14 cellular contexts compared by ENCODE assay signal in genomic region chr2:211944572-211944971, GRCh38.
A peak's percentile ranks its signal among the peaks of the same experiment; 100 is the strongest.
DNase-seq lines count a peak whose midpoint lies in the region; ATAC-seq and TF ChIP-seq lines count a peak whose summit lies in the region.
"Had no signal": no experiment of that assay in that cellular context is flagged by ENCODE, and none has a peak within 500 bp of the region (broad histone marks: within the 10 kb centered on the region; RNA-seq: fewer than 3 reads in every experiment).

No MANE protein-coding gene starts in this region.

- no peak overlapping the region for H3K4me3 ChIP-seq in Loucy (ENCODE audit: low read length, poor library complexity, severe bottlenecking)
- no peak overlapping the region for H3K4me3 ChIP-seq in BE2C (ENCODE audit: low read depth, low read length)
- H3K4me3 ChIP-seq: A549 had no signal

- H3K79me2 ChIP-seq in Loucy (ENCODE audit: insufficient read depth, low read length): no peaks in the 10 kb centered on the region

- H4K20me1 ChIP-seq in Loucy (ENCODE audit: insufficient read depth, low read length, poor library complexity, severe bottlenecking): no peaks in the 10 kb centered on the region

- H3K9me3 ChIP-seq in Loucy (ENCODE audit: insufficient read depth, low read depth, low read length) (no peaks in the 10 kb centered on the region), BE2C (no peaks in the 10 kb centered on the region)
- H3K9me3 ChIP-seq: A549 had no signal

- no peaks in the 10 kb centered on the region for H3K9me2 ChIP-seq in Loucy (replicated peaks; ENCODE audit: low read depth, low read length)

- no peaks in the 10 kb centered on the region for H3K4me1 Mint-ChIP-seq in immature natural killer cell
- no peaks in the 10 kb centered on the region for H3K4me1 Mint-ChIP-seq in activated naive CD8-positive, alpha-beta T cell treated with anti-CD3 and anti-CD28 coated beads for 36 hours

- peak overlapping the region; percentile 4; the same call in 1 of the 2 replicates for H2AFZ ChIP-seq in Loucy (ENCODE audit: low read length)

- no peaks in the 10 kb centered on the region for H3K27me3 Mint-ChIP-seq in immature natural killer cell (ENCODE audit: low read depth in 3 of 3)
- no peaks in the 10 kb centered on the region for H3K27me3 Mint-ChIP-seq in activated naive CD8-positive, alpha-beta T cell treated with anti-CD3 and anti-CD28 coated beads for 36 hours
- H3K27me3 Mint-ChIP-seq: brain; stimulated activated naive CD8-positive, alpha-beta T cell treated with anti-CD3 and anti-CD28 coated beads, Interleukin-15, Interleukin-2, amounts not matched to agents 100 ng/mL and 50 ng/mL, for 24 hours had no signal

- no peak overlapping the region for H3K9ac ChIP-seq in Loucy (ENCODE audit: low read depth, low read length, poor library complexity, severe bottlenecking)

- no peaks in the 10 kb centered on the region for H3K27me3 ChIP-seq in Loucy (ENCODE audit: insufficient read depth, low read length, poor library complexity, severe bottlenecking)
- H3K27me3 ChIP-seq in BE2C: no peaks in the 10 kb centered on the region

- ATAC-seq in GM19395 (IDR thresholded peaks at IDR 0.05; ENCODE audit: unreplicated experiment): peak; percentile 88
- peak; percentile 91 for ATAC-seq in HG02852 (IDR thresholded peaks at IDR 0.05; ENCODE audit: unreplicated experiment)
- ATAC-seq: A549; activated T-cell treated with anti-CD3 and anti-CD28 coated beads, Interleukin-2, amount 50 U/mL, for 4 hours had no signal

- no peak overlapping the region for H3K27ac Mint-ChIP-seq in immature natural killer cell
- H3K27ac Mint-ChIP-seq in activated naive CD8-positive, alpha-beta T cell treated with anti-CD3 and anti-CD28 coated beads for 36 hours: no peak overlapping the region
- H3K27ac Mint-ChIP-seq: brain; stimulated activated naive CD8-positive, alpha-beta T cell treated with anti-CD3 and anti-CD28 coated beads, Interleukin-15, Interleukin-2, amounts not matched to agents 100 ng/mL and 50 ng/mL, for 24 hours had no signal

- no peak overlapping the region for H3K4me2 ChIP-seq in Loucy (ENCODE audit: low read depth, low read length, poor library complexity, severe bottlenecking)
- H3K4me2 ChIP-seq: A549 had no signal

- DNase-seq in COR-L47 (lab: John Stamatoyannopoulos, UW) (peak; percentile 43), NCI-H1694 (lab: John Stamatoyannopoulos, UW) (no peak), immature natural killer cell (no peak), BE2C (no peak)
- no peak for DNase-seq in activated naive CD8-positive, alpha-beta T cell treated with anti-CD3 and anti-CD28 coated beads for 36 hours
- DNase-seq: activated CD4-positive, CD25-positive, alpha-beta regulatory T cell; activated T-cell treated with anti-CD3 and anti-CD28 coated beads, Interleukin-2, amount 50 U/mL, for 4 hours; Karpas-422 had no signal

- no peak overlapping the region for H3K4me3 Mint-ChIP-seq in immature natural killer cell
- H3K4me3 Mint-ChIP-seq in activated naive CD8-positive, alpha-beta T cell treated with anti-CD3 and anti-CD28 coated beads for 36 hours: no peak overlapping the region
- H3K4me3 Mint-ChIP-seq: activated T-cell treated with anti-CD3 and anti-CD28 coated beads, Interleukin-2, amount 50 U/mL, for 4 hours; brain; stimulated activated naive CD8-positive, alpha-beta T cell treated with anti-CD3 and anti-CD28 coated beads, Interleukin-15, Interleukin-2, amounts not matched to agents 100 ng/mL and 50 ng/mL, for 24 hours had no signal

- TF ChIP-seq CTCF in Loucy (conservative IDR thresholded peaks at IDR 0.05; ENCODE audit: low read length): peak; percentile 27; the same call in 1 of the 2 replicates
- no peak for TF ChIP-seq CTCF in BE2C (IDR thresholded peaks at IDR 0.05; ENCODE audit: low read depth, low read length)

- H3K36me3 ChIP-seq in Loucy (ENCODE audit: insufficient read depth, low read length) (no peaks in the 10 kb centered on the region), BE2C (no peaks in the 10 kb centered on the region)

- peaks cover 0 to 4% (median 0%) of the 10 kb centered on the region in 3 donors for H3K36me3 Mint-ChIP-seq in immature natural killer cell
- no peaks in the 10 kb centered on the region for H3K36me3 Mint-ChIP-seq in activated naive CD8-positive, alpha-beta T cell treated with anti-CD3 and anti-CD28 coated beads for 36 hours
- H3K36me3 Mint-ChIP-seq: brain had no signal

- H3K4me1 ChIP-seq in Loucy (ENCODE audit: insufficient read depth, low read length, poor library complexity, severe bottlenecking) (no peaks in the 10 kb centered on the region), BE2C (no peaks in the 10 kb centered on the region; the same call in 1 of the 2 replicates)
- H3K4me1 ChIP-seq: A549 had no signal

- no peaks in the 10 kb centered on the region for H3F3A ChIP-seq in Loucy (ENCODE audit: low read depth)

- H3K9me3 Mint-ChIP-seq in immature natural killer cell: peaks cover 0 to 18% (median 10%) of the 10 kb centered on the region in 6 donors
- peaks cover 1% of the 10 kb centered on the region for H3K9me3 Mint-ChIP-seq in activated naive CD8-positive, alpha-beta T cell treated with anti-CD3 and anti-CD28 coated beads for 36 hours
- H3K9me3 Mint-ChIP-seq: brain had no signal
